In genomic region chr2:165067958-165068612, GRCh38 we compare ENCODE assay signal across 8 cellular contexts.
DNase-seq lines count a peak whose midpoint lies in the region; FAIRE-seq and TF ChIP-seq lines count a peak whose summit lies in the region.

No MANE protein-coding gene starts in this region.

- no peaks in the 10 kb centered on the region for H3K9me3 ChIP-seq in small intestine (ENCODE audit: control insufficient read depth, low read depth)

- H3K27ac ChIP-seq in small intestine (ENCODE audit: low read depth in 1 of 2, low read length in 1 of 2) = no peak overlapping the region

- no peaks in the 10 kb centered on the region for H3K36me3 ChIP-seq in small intestine (ENCODE audit: control insufficient read depth in 2 of 2, insufficient read depth in 2 of 2, low read length in 2 of 2)

- peak overlapping the region; percentile 96 for H3K27ac Mint-ChIP-seq in nephron progenitor cell

- peak; percentile 8 for DNase-seq in H54 (ENCODE audit: insufficient read length, low spot score)
- peak; percentile 85 to 93 for DNase-seq in NCI-H526 (lab: John Stamatoyannopoulos, UW)
- peak; percentile 44 for DNase-seq in epidermal melanocyte (ENCODE audit: insufficient read length, low spot score)
- peak; percentile 78 for DNase-seq in nephron progenitor cell
- no peak for DNase-seq in activated CD8-positive, alpha-beta memory T cell treated with anti-CD3 and anti-CD28 coated beads, Interleukin-2, amount 50 U/mL, for 48 hours
- no peak for DNase-seq in small intestine
- no peak for DNase-seq in activated CD4-positive, alpha-beta T cell treated with anti-CD3 and anti-CD28 coated beads, Interleukin-2, amount 50 U/mL, for 48 hours
- no peak for DNase-seq in Kasumi-1 (lab: John Stamatoyannopoulos, UW)

- no peak overlapping the region for H3K4me3 ChIP-seq in small intestine (ENCODE audit: low read depth in 1 of 2, low read length in 2 of 2)

- TF ChIP-seq POLR2A in H54 (IDR thresholded peaks at IDR 0.05; ENCODE audit: low read depth, low read length) = no peak

- H3K4me3 Mint-ChIP-seq in nephron progenitor cell = peak overlapping the region; percentile 76

- no peak for FAIRE-seq in H54 (lab: Jason Lieb, UNC)
- no peak for FAIRE-seq in small intestine (lab: Jason Lieb, UNC)

- H3K4me1 Mint-ChIP-seq in nephron progenitor cell = peaks cover 50% of the 10 kb centered on the region

- peaks cover 3% of the 10 kb centered on the region for H3K9me3 Mint-ChIP-seq in nephron progenitor cell

- no peaks in the 10 kb centered on the region for H3K27me3 ChIP-seq in small intestine (ENCODE audit: control insufficient read depth in 2 of 2, insufficient read depth in 2 of 2, low read length in 2 of 2)

- H3K4me1 ChIP-seq in small intestine (ENCODE audit: control insufficient read depth in 2 of 2, insufficient read depth in 1 of 2, low read depth in 1 of 2, low read length in 1 of 2) = no peaks in the 10 kb centered on the region

- peaks cover 4% of the 10 kb centered on the region for H3K27me3 Mint-ChIP-seq in nephron progenitor cell (ENCODE audit: low read depth, poor library complexity)

- H3K36me3 Mint-ChIP-seq in nephron progenitor cell (ENCODE audit: low read depth) = peaks cover 8% of the 10 kb centered on the region

- no peak for TF ChIP-seq CTCF in nephron progenitor cell (IDR thresholded peaks at IDR 0.05)

- WGBS in small intestine, 3 donors = 11 to 15% (median 14%) methylated on average over 12 of the region's 12 CpGs

Comparison
In these comparisons a context has a peak if more than half of its experiments do, and no peak if none do; other contexts are left out.
1. DNase-seq: peak in H54 (single experiment), NCI-H526 (2 of 2), epidermal melanocyte (single experiment) and nephron progenitor cell (single experiment); none in activated CD8-positive, alpha-beta memory T cell treated with anti-CD3 and anti-CD28 coated beads, Interleukin-2, amount 50 U/mL, for 48 hours (single experiment), small intestine (single experiment), activated CD4-positive, alpha-beta T cell treated with anti-CD3 and anti-CD28 coated beads, Interleukin-2, amount 50 U/mL, for 48 hours (0 of 2) and Kasumi-1 (0 of 2).